1 cellular context compared by ENCODE assay signal in genomic region chr2:174699993-174700766, GRCh38.
TF ChIP-seq lines count a peak whose summit lies in the region.

No MANE protein-coding gene starts in this region.

TF ChIP-seq in GM23338, 12 proteins besides CTCF, POLR2A, EP300 and RAD21 (continued from another document):
- TF ChIP-seq ZNF462 (CRISPR knock-in tag; IDR thresholded peaks at IDR 0.05) (no peak), JUNB (IDR thresholded peaks at IDR 0.05; ENCODE audit: unreplicated experiment) (no peak)
